Comparison of ENCODE assay signal across 1 cellular context in genomic region chr22:46776876-46777608, GRCh38.
TF ChIP-seq lines count a peak whose summit lies in the region.

No MANE protein-coding gene starts in this region.

TF ChIP-seq in K562, 482 proteins besides CTCF, POLR2A, EP300 and RAD21:
- TF ChIP-seq JUND (IDR thresholded peaks at IDR 0.05; ENCODE audit: borderline replicate concordance, low read depth, low read length) (no peak), JUND (tag; IDR thresholded peaks at IDR 0.05; ENCODE audit: borderline replicate concordance, low read depth, low read length) (no peak), EGR1 (conservative IDR thresholded peaks at IDR 0.05) (0 out of 2 replicates have a peak, but pooled peaks have one; percentile 32)
TF ChIP-seq in K562: peak in this region for 1.
